Comparison of ENCODE assay signal across 8 cellular contexts in the genomic region with DNA sequence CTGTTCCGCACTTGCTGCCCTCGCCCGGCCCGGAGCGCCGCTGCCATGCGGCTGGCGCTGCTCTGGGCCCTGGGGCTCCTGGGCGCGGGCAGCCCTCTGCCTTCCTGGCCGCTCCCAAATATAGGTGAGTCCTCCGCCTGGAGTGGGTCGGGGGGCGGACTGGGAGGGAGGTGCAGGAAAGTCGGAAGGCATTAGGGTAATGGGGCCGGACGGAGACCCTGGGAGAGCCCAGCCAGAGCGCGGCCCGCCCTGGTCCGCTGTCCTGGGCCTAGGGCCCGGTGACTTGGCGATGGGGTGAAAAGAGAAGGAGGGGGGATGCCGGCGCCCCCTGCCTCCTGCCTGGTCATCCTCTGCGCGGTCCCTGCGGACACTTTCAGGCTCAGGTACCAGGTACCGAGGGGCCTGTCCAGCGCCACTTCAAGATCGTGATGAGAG. TPM values are rescaled to one million over a fixed set of nuclear protein-coding genes. Genes with fewer than 3 reads are reported as not detected.
DNase-seq lines count a peak whose midpoint lies in the region; ATAC-seq, FAIRE-seq and TF ChIP-seq lines count a peak whose summit lies in the region.

No MANE protein-coding gene starts in this region.

- POLR2A ChIA-PET in OCI-LY7 (lab: Charles Lee): interaction anchor here (0.6 to 1.2 kb wide), 3 partner anchors 9 to 50 kb away, joined by 3 to 4 read pairs (median 3); no protein-coding TSS in a partner anchor
- POLR2A ChIA-PET in endothelial cell of umbilical vein (lab: Charles Lee): interaction anchor here (0.7 to 1.6 kb wide), 2 partner anchors 33 to 141 kb away, joined by 3 to 4 read pairs; no protein-coding TSS in a partner anchor

- dilution Hi-C loops in endothelial cell of umbilical vein (cut with MboI; ENCODE audit: extremely low pct_ligation_motif_present, low sequenced_read_pairs): no loop called here

- no peaks in the 10 kb centered on the region for H4K20me1 ChIP-seq in OCI-LY7 (ENCODE audit: insufficient read depth, low read length)
- no peaks in the 10 kb centered on the region for H4K20me1 ChIP-seq in endothelial cell of umbilical vein (replicated peaks; ENCODE audit: control insufficient read depth, extremely low read depth, insufficient read depth, low read length)
- H4K20me1 ChIP-seq in neural progenitor cell (ENCODE audit: low read depth): peaks cover 16% of the 10 kb centered on the region

- H3K9ac ChIP-seq in endothelial cell of umbilical vein (replicated peaks; ENCODE audit: extremely low read depth, insufficient read depth, low read length) (peak overlapping the region; percentile 42), neural progenitor cell (no peak overlapping the region)

- H3K4me2 ChIP-seq in OCI-LY7 (ENCODE audit: low read length) (peak overlapping the region; percentile 99), endothelial cell of umbilical vein (ENCODE audit: insufficient read depth, low read length) (peak overlapping the region; percentile 86), neural progenitor cell (peak overlapping the region; percentile 89)

- no peak for DNase-seq in OCI-LY7 (ENCODE audit: low spot score)
- no peak for DNase-seq in endothelial cell of umbilical vein (ENCODE audit: low read depth, low spot score)
- no peak for DNase-seq in neural progenitor cell (ENCODE audit: low spot score)
- DNase-seq in activated effector memory CD4-positive, alpha-beta T cell treated with anti-CD3 and anti-CD28 coated beads, Interleukin-2, amount 50 U/mL, for 16 hours: no peak
- no peak for DNase-seq in dermis blood vessel endothelial cell

- H3K9me3 ChIP-seq in OCI-LY7 (ENCODE audit: low read length) (no peaks in the 10 kb centered on the region), endothelial cell of umbilical vein (replicated peaks; ENCODE audit: control insufficient read depth, insufficient read depth, low read length) (no peaks in the 10 kb centered on the region), neural progenitor cell (ENCODE audit: low read depth) (no peaks in the 10 kb centered on the region)

- intact Hi-C loops in OCI-LY7 (cut with micrococcal nuclease; ENCODE audit: unreplicated experiment) (loop anchor here (1.0 kb wide), 1 partner anchor 50 kb away; no protein-coding TSS in a partner anchor), endothelial cell of umbilical vein (cut with micrococcal nuclease) (loop anchor here (1.0 to 2.0 kb wide), 2 partner anchors 49 to 91 kb away; a partner anchor contains a TSS)

- H3K4me1 ChIP-seq in OCI-LY7 (ENCODE audit: insufficient read depth, low read length, poor library complexity, severe bottlenecking) (peaks cover 35% of the 10 kb centered on the region), endothelial cell of umbilical vein (ENCODE audit: control insufficient read depth, extremely low read depth, insufficient read depth, low read length) (peaks cover 24% of the 10 kb centered on the region), neural progenitor cell (peaks cover 16% of the 10 kb centered on the region)

- peak overlapping the region; percentile 63 for H2AFZ ChIP-seq in OCI-LY7 (ENCODE audit: low read length)
- peak overlapping the region; percentile 4 for H2AFZ ChIP-seq in endothelial cell of umbilical vein (ENCODE audit: low read depth, low read length)
- H2AFZ ChIP-seq in neural progenitor cell (replicated peaks): peak overlapping the region; percentile 86

- no peaks in the 10 kb centered on the region for H3K36me3 Mint-ChIP-seq in neural progenitor cell

- peak; percentile 76 for TF ChIP-seq POLR2A in endothelial cell of umbilical vein (IDR thresholded peaks at IDR 0.05; ENCODE audit: low read depth, low read length)

- no peaks in the 10 kb centered on the region for H3K36me3 ChIP-seq in OCI-LY7 (ENCODE audit: insufficient read depth, low read length)
- H3K36me3 ChIP-seq in endothelial cell of umbilical vein (ENCODE audit: control insufficient read depth in 2 of 2, extremely low read depth in 1 of 2, insufficient read depth in 2 of 2, low read length in 2 of 2): peaks cover 5 to 13% of the 10 kb centered on the region in 2 experiments
- H3K36me3 ChIP-seq in neural progenitor cell: no peaks in the 10 kb centered on the region

- peaks cover 42% of the 10 kb centered on the region for H3K4me1 Mint-ChIP-seq in neural progenitor cell

- CTCF ChIA-PET in OCI-LY7 (lab: Charles Lee; ENCODE audit: unreplicated experiment): interaction anchor here (0.6 to 1.7 kb wide), 3 partner anchors 10 to 34 kb away, joined by 3 to 6 read pairs (median 5); no protein-coding TSS in a partner anchor
- CTCF ChIA-PET in endothelial cell of umbilical vein (lab: Charles Lee): interaction anchor here (0.5 to 6.1 kb wide), 35 partner anchors 9 to 142 kb away, joined by 3 to 59 read pairs (median 5); a partner anchor contains a TSS

- FAIRE-seq in endothelial cell of umbilical vein (lab: Jason Lieb, UNC): no peak

- H3K27ac ChIP-seq in OCI-LY7 (ENCODE audit: low read depth, low read length, poor library complexity, severe bottlenecking) (no peak overlapping the region), endothelial cell of umbilical vein (ENCODE audit: insufficient read depth, low read depth, low read length) (peak overlapping the region; percentile 25), neural progenitor cell (no peak overlapping the region)

- peaks cover 11% of the 10 kb centered on the region for H3K27me3 Mint-ChIP-seq in neural progenitor cell (ENCODE audit: insufficient read depth, low read depth)

- BruUV-seq in OCI-LY7 (replicated peaks; lab: Mats Ljungman, UMichigan) (no TSS peak), endothelial cell of umbilical vein (replicated peaks; lab: Mats Ljungman, UMichigan) (TSS peak; percentile 10)

- H3K9me2 ChIP-seq in OCI-LY7 (ENCODE audit: insufficient read depth, low read length): no peaks in the 10 kb centered on the region

- H3K9me1 ChIP-seq in endothelial cell of umbilical vein (replicated peaks; ENCODE audit: control insufficient read depth, extremely low read depth, insufficient read depth, low read length): no peaks in the 10 kb centered on the region

- peak overlapping the region; percentile 84 for H3K4me3 Mint-ChIP-seq in neural progenitor cell

- no peak; the same call in 1 of the 2 replicates for TF ChIP-seq CTCF in OCI-LY7 (conservative IDR thresholded peaks at IDR 0.05; ENCODE audit: low read length)
- no peak for TF ChIP-seq CTCF in endothelial cell of umbilical vein (IDR thresholded peaks at IDR 0.05; ENCODE audit: extremely low read depth in 1 of 2, insufficient read depth in 1 of 2, low read depth in 1 of 2, low read length in 2 of 2)
- TF ChIP-seq CTCF in neural progenitor cell (IDR thresholded peaks at IDR 0.05): no peak

- H3K79me2 ChIP-seq in OCI-LY7 (ENCODE audit: insufficient read depth, low read depth, low read length): no peaks in the 10 kb centered on the region
- peaks cover 21% of the 10 kb centered on the region for H3K79me2 ChIP-seq in endothelial cell of umbilical vein (ENCODE audit: control insufficient read depth, insufficient read depth, low read length)
- no peaks in the 10 kb centered on the region for H3K79me2 ChIP-seq in neural progenitor cell (ENCODE audit: low read depth)

- no peak overlapping the region for H3K27ac Mint-ChIP-seq in neural progenitor cell

- H3K9me3 Mint-ChIP-seq in neural progenitor cell: no peaks in the 10 kb centered on the region

- H3K27me3 ChIP-seq in endothelial cell of umbilical vein (ENCODE audit: control insufficient read depth in 2 of 2, insufficient read depth in 2 of 2, low read length in 2 of 2) (no peaks in the 10 kb centered on the region), neural progenitor cell (peaks cover 20% of the 10 kb centered on the region)

- peaks cover 25% of the 10 kb centered on the region for H3F3A ChIP-seq in neural progenitor cell (ENCODE audit: low read depth)

- H3K4me3 ChIP-seq in OCI-LY7 (ENCODE audit: low read depth, low read length, poor library complexity, severe bottlenecking) (peak overlapping the region; percentile 91), endothelial cell of umbilical vein (replicated peaks in 1 of 3; ENCODE audit: insufficient read depth in 1 of 3, low read depth in 1 of 3, low read length in 3 of 3) (peak overlapping the region; percentile 66 to 75 (median 74)), neural progenitor cell (peak overlapping the region; percentile 72)

- ATAC-seq in GM19467 (IDR thresholded peaks at IDR 0.05; ENCODE audit: unreplicated experiment) (peak; percentile 25), HG02884 (IDR thresholded peaks at IDR 0.05; ENCODE audit: unreplicated experiment) (no peak), HG02763 (IDR thresholded peaks at IDR 0.05; ENCODE audit: unreplicated experiment) (no peak)

RNA-seq across cellular contexts. Expression of a gene that starts 0.2 kb away (rescaled TPM):
- 14.2 and 19.7 TPM in 2 replicates for total RNA-seq in OCI-LY7 (2014; rRNA removed; shearing (Covaris generic))
- 50.4 and 56.1 TPM in 2 replicates for total RNA-seq in OCI-LY7 (2022)
- total RNA-seq in endothelial cell of umbilical vein: 268 and 299 TPM in 2 replicates
- 295 and 397 TPM in 2 replicates for polyA plus RNA-seq in endothelial cell of umbilical vein
- 175 and 217 TPM in 2 replicates for polyA plus RNA-seq in endothelial cell of umbilical vein (2011; cell fraction: cytosol; rRNA removed)
- polyA plus RNA-seq in endothelial cell of umbilical vein (2011; cell fraction: nucleus; rRNA removed): 279 and 369 TPM in 2 replicates
- polyA plus RNA-seq in endothelial cell of umbilical vein (2012): 163 and 171 TPM in 2 replicates
- 240 and 273 TPM in 2 replicates for polyA minus RNA-seq in endothelial cell of umbilical vein
- 215 TPM for polyA minus RNA-seq in endothelial cell of umbilical vein (2011; cell fraction: cytosol; rRNA and poly(A)+ RNA removed)
- 94.3 and 106 TPM in 2 replicates for polyA minus RNA-seq in endothelial cell of umbilical vein (2011; cell fraction: nucleus; rRNA and poly(A)+ RNA removed)
- total RNA-seq in neural progenitor cell (ENCODE audit: low replicate concordance): 15.7 and 44.9 TPM in 2 replicates
- total RNA-seq in dermis blood vessel endothelial cell: 289 and 307 TPM in 2 replicates

RNA-seq across cellular contexts. Expression of a gene that starts 12.2 kb away (rescaled TPM):
- 10.5 and 11.5 TPM in 2 replicates for total RNA-seq in OCI-LY7 (2014; rRNA removed; shearing (Covaris generic))
- total RNA-seq in OCI-LY7 (2022): 9.0 and 10.1 TPM in 2 replicates
- 16.5 and 17.5 TPM in 2 replicates for total RNA-seq in endothelial cell of umbilical vein
- 25.2 and 28.0 TPM in 2 replicates for polyA plus RNA-seq in endothelial cell of umbilical vein
- 23.2 and 26.4 TPM in 2 replicates for polyA plus RNA-seq in endothelial cell of umbilical vein (2011; cell fraction: cytosol; rRNA removed)
- polyA plus RNA-seq in endothelial cell of umbilical vein (2011; cell fraction: nucleus; rRNA removed): 13.1 and 13.8 TPM in 2 replicates
- 17.4 and 19.5 TPM in 2 replicates for polyA plus RNA-seq in endothelial cell of umbilical vein (2012)
- 15.3 and 15.7 TPM in 2 replicates for polyA minus RNA-seq in endothelial cell of umbilical vein
- 5.7 TPM for polyA minus RNA-seq in endothelial cell of umbilical vein (2011; cell fraction: cytosol; rRNA and poly(A)+ RNA removed)
- 4.5 and 7.1 TPM in 2 replicates for polyA minus RNA-seq in endothelial cell of umbilical vein (2011; cell fraction: nucleus; rRNA and poly(A)+ RNA removed)
- total RNA-seq in neural progenitor cell (ENCODE audit: low replicate concordance): 10.7 and 18.4 TPM in 2 replicates
- total RNA-seq in dermis blood vessel endothelial cell: 9.5 and 15.7 TPM in 2 replicates

RNA-seq across cellular contexts. Expression of a gene that starts 17.7 kb away (rescaled TPM):
- total RNA-seq in OCI-LY7 (2014; rRNA removed; shearing (Covaris generic)): not detected in 2 replicates
- not detected in 2 replicates for total RNA-seq in OCI-LY7 (2022)
- not detected in 2 replicates for total RNA-seq in endothelial cell of umbilical vein
- not detected in 2 replicates for polyA plus RNA-seq in endothelial cell of umbilical vein
- not detected in 2 replicates for polyA plus RNA-seq in endothelial cell of umbilical vein (2011; cell fraction: cytosol; rRNA removed)
- polyA plus RNA-seq in endothelial cell of umbilical vein (2011; cell fraction: nucleus; rRNA removed): not detected in 2 replicates
- polyA plus RNA-seq in endothelial cell of umbilical vein (2012): not detected in 2 replicates
- not detected in 2 replicates for polyA minus RNA-seq in endothelial cell of umbilical vein
- polyA minus RNA-seq in endothelial cell of umbilical vein (2011; cell fraction: cytosol; rRNA and poly(A)+ RNA removed): not detected
- not detected in 2 replicates for polyA minus RNA-seq in endothelial cell of umbilical vein (2011; cell fraction: nucleus; rRNA and poly(A)+ RNA removed)
- not detected in 2 replicates for total RNA-seq in neural progenitor cell (ENCODE audit: low replicate concordance)
- not detected in 2 replicates for total RNA-seq in dermis blood vessel endothelial cell

RNA-seq across cellular contexts. Expression of a gene that starts 17.8 kb away (rescaled TPM):
- total RNA-seq in OCI-LY7 (2014; rRNA removed; shearing (Covaris generic)): 0.85 and 1.7 TPM in 2 replicates
- total RNA-seq in OCI-LY7 (2022) (2.0 and 3.9 TPM in 2 replicates), endothelial cell of umbilical vein (0.23 and 0.51 TPM in 2 replicates), neural progenitor cell (ENCODE audit: low replicate concordance) (1.8 and 2.0 TPM in 2 replicates), dermis blood vessel endothelial cell (0.17 and 0.70 TPM in 2 replicates)
- 0.29 and 0.73 TPM in 2 replicates for polyA plus RNA-seq in endothelial cell of umbilical vein
- 0.07 TPM in 1 of 2 replicates, not detected in the other for polyA plus RNA-seq in endothelial cell of umbilical vein (2011; cell fraction: cytosol; rRNA removed)
- 2.6 and 3.1 TPM in 2 replicates for polyA plus RNA-seq in endothelial cell of umbilical vein (2011; cell fraction: nucleus; rRNA removed)
- polyA plus RNA-seq in endothelial cell of umbilical vein (2012): 0.40 TPM in 1 of 2 replicates, not detected in the other
- polyA minus RNA-seq in endothelial cell of umbilical vein: 0.36 and 0.63 TPM in 2 replicates
- polyA minus RNA-seq in endothelial cell of umbilical vein (2011; cell fraction: cytosol; rRNA and poly(A)+ RNA removed): 1.3 TPM
- 0.19 TPM in 1 of 2 replicates, not detected in the other for polyA minus RNA-seq in endothelial cell of umbilical vein (2011; cell fraction: nucleus; rRNA and poly(A)+ RNA removed)

RNA-seq across cellular contexts. Expression of a gene that starts 27.3 kb away (rescaled TPM):
- 5.7 and 6.7 TPM in 2 replicates for total RNA-seq in OCI-LY7 (2014; rRNA removed; shearing (Covaris generic))
- total RNA-seq in OCI-LY7 (2022) (4.8 and 10.8 TPM in 2 replicates), endothelial cell of umbilical vein (2.2 TPM in 2 replicates), neural progenitor cell (ENCODE audit: low replicate concordance) (4.0 and 9.6 TPM in 2 replicates), dermis blood vessel endothelial cell (1.9 and 2.2 TPM in 2 replicates)
- 2.5 and 4.2 TPM in 2 replicates for polyA plus RNA-seq in endothelial cell of umbilical vein
- polyA plus RNA-seq in endothelial cell of umbilical vein (2011; cell fraction: cytosol; rRNA removed): 2.0 and 3.0 TPM in 2 replicates
- polyA plus RNA-seq in endothelial cell of umbilical vein (2011; cell fraction: nucleus; rRNA removed): 1.1 and 2.3 TPM in 2 replicates
- 1.5 and 2.3 TPM in 2 replicates for polyA plus RNA-seq in endothelial cell of umbilical vein (2012)
- 1.2 and 1.6 TPM in 2 replicates for polyA minus RNA-seq in endothelial cell of umbilical vein
- 4.2 TPM for polyA minus RNA-seq in endothelial cell of umbilical vein (2011; cell fraction: cytosol; rRNA and poly(A)+ RNA removed)
- 0.24 and 0.77 TPM in 2 replicates for polyA minus RNA-seq in endothelial cell of umbilical vein (2011; cell fraction: nucleus; rRNA and poly(A)+ RNA removed)

Comparison
In these comparisons a context has a peak if more than half of its experiments do, and no peak if none do; other contexts are left out.
1. H2AFZ ChIP-seq: peak in every context shown above with its lines; median percentile 86 in neural progenitor cell; 63 in OCI-LY7; 4 in endothelial cell of umbilical vein.